Comparison of ENCODE assay signal across 8 cellular contexts in the genomic region with DNA sequence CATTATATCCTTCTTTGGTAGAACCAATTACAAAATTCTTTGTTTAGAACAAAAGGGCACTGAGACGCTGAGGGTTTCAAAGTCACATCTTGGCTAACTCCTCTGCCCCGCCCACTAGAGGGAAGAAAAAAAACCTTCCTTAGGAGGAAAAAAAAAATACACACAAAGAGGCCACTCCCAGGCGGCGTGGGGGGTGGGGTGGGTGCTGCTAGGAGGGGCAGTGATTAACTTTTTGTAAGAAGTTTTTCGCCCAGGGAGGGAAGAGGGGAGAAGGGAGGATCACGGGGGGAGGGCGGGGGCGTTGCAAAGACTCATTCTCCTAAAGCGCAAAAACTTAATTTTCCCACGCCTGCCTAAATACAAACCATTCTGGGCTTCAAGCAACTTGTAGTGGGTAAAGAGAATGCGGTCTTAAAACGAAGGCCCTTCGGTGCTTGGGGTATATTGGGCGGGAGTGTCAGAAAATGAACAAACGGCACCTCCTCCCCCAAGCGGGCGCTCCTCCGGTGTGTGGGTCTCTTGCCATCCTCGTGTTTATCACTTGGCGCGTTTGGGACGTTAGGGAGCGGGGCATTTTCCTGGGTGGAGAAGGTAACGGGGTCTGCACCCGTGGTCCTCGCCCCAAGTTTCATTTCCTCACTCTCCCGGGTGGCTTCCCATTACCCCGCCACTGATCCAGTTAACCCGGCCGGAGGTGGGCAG. TPM values are rescaled to one million over a fixed set of nuclear protein-coding genes. Genes with fewer than 3 reads are reported as not detected.
DNase-seq lines count a peak whose midpoint lies in the region; ATAC-seq and TF ChIP-seq lines count a peak whose summit lies in the region.

No MANE protein-coding gene starts in this region.

- peak overlapping the region; percentile 93 for H3K4me3 Mint-ChIP-seq in T-helper 1 cell treated with Interleukin-12 subunit alpha and Interleukin-12 subunit beta and Interleukin-4 antibody, amounts not matched to agents 30 μg/mL and 1 μg/mL, for 36 hours

- H3K4me3 ChIP-seq in cardiac fibroblast (replicated peaks in 1 of 2; ENCODE audit: low read depth in 2 of 2, low read length in 2 of 2) (peak overlapping the region; percentile 6 to 46), mesodermal cell (ENCODE audit: extremely low read depth, insufficient read depth, low read length, poor library complexity, severe bottlenecking) (peak overlapping the region; percentile 61)

- peaks cover 24% of the 10 kb centered on the region for H3K36me3 ChIP-seq in mesodermal cell (ENCODE audit: control insufficient read depth, insufficient read depth, low read length)

- no peak overlapping the region for H3K27ac ChIP-seq in mesodermal cell (ENCODE audit: low read depth, low read length, severe bottlenecking)

- no peaks in the 10 kb centered on the region for H3K9me3 Mint-ChIP-seq in T-helper 1 cell treated with Interleukin-12 subunit alpha and Interleukin-12 subunit beta and Interleukin-4 antibody, amounts not matched to agents 30 μg/mL and 1 μg/mL, for 36 hours

- WGBS in mesodermal cell (ENCODE audit: insufficient coverage in 2 of 2), 2 experiments: 0% methylated on average over 5 to 8 of the region's 30 CpGs

- peaks cover 10% of the 10 kb centered on the region for H3K4me1 ChIP-seq in mesodermal cell (ENCODE audit: control insufficient read depth, insufficient read depth, low read length, poor library complexity, severe bottlenecking)

- peaks cover 42% of the 10 kb centered on the region for H3K36me3 Mint-ChIP-seq in T-helper 1 cell treated with Interleukin-12 subunit alpha and Interleukin-12 subunit beta and Interleukin-4 antibody, amounts not matched to agents 30 μg/mL and 1 μg/mL, for 36 hours (ENCODE audit: low read depth)

- H3K27ac Mint-ChIP-seq in T-helper 1 cell treated with Interleukin-12 subunit alpha and Interleukin-12 subunit beta and Interleukin-4 antibody, amounts not matched to agents 30 μg/mL and 1 μg/mL, for 36 hours: peak overlapping the region; percentile 69

- no peak for TF ChIP-seq CTCF in cardiac fibroblast (IDR thresholded peaks at IDR 0.05; ENCODE audit: low read depth, low read length)

- ATAC-seq in GM18868 (IDR thresholded peaks at IDR 0.05; ENCODE audit: unreplicated experiment): peak; percentile 22
- peak; percentile 15 for ATAC-seq in HG03439 (IDR thresholded peaks at IDR 0.05; ENCODE audit: unreplicated experiment)
- no peak for ATAC-seq in GM19328 (IDR thresholded peaks at IDR 0.05; ENCODE audit: unreplicated experiment)

- no peaks in the 10 kb centered on the region for H3K9me3 ChIP-seq in mesodermal cell (ENCODE audit: control insufficient read depth, low read length)

- H3K27me3 Mint-ChIP-seq in T-helper 1 cell treated with Interleukin-12 subunit alpha and Interleukin-12 subunit beta and Interleukin-4 antibody, amounts not matched to agents 30 μg/mL and 1 μg/mL, for 36 hours (ENCODE audit: low read depth): peaks cover 24% of the 10 kb centered on the region

- DNase-seq in cardiac fibroblast (ENCODE audit: low read depth in 2 of 2) (peak; percentile 5 to 22), COR-L47 (lab: John Stamatoyannopoulos, UW) (no peak)
- DNase-seq in stimulated activated naive CD4-positive, alpha-beta T cell (lab: John Stamatoyannopoulos, UW): peak; percentile 80 to 96 (median 86)

- H3K4me1 Mint-ChIP-seq in T-helper 1 cell treated with Interleukin-12 subunit alpha and Interleukin-12 subunit beta and Interleukin-4 antibody, amounts not matched to agents 30 μg/mL and 1 μg/mL, for 36 hours (ENCODE audit: low read depth): peaks cover 52% of the 10 kb centered on the region

RNA-seq across cellular contexts. Expression of gene CXCR4, which starts 1.7 kb away (rescaled TPM):
- 45.8 TPM for polyA plus RNA-seq in mesodermal cell (2013, experiment 1 of 2)
- polyA plus RNA-seq in mesodermal cell (2013, experiment 2 of 2): 36.6 TPM
